In the genomic region with DNA sequence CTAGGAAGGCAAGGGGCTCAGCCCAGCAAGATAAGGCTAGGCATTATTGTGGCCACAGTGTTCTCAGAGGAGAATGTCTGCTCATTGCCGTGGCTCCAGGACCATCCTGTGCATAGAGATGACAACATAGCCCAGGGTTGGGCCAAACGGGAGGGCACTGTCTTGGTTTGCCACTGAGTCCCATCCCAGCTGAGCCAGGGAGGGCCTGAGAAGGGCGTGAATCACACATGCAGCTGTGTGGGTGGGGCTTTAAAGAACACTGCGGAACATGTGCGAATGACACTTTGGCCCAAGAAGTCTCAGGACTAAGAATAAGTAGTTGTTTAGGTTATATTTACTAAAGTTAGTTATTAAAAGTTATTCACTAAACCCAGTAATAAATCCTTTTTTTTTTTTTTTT, we compare ENCODE assay signal across 20 cellular contexts.
"Had no signal": no experiment of that assay in that cellular context is flagged by ENCODE, and none has a peak within 500 bp of the region (broad histone marks: within the 10 kb centered on the region; RNA-seq: fewer than 3 reads in every experiment).

No MANE protein-coding gene starts in this region.

- H3K9me3 ChIP-seq: breast epithelium, left lung, spleen, thoracic aorta, upper lobe of left lung had no signal

- H3K27me3 ChIP-seq: breast epithelium, foreskin keratinocyte, left lung, neural progenitor cell, spleen, upper lobe of left lung had no signal

- ATAC-seq: foreskin keratinocyte, left lung had no signal

- H3K4me3 ChIP-seq: breast epithelium, coronary artery, left lung, neural progenitor cell, spleen, thoracic aorta, upper lobe of left lung had no signal

- FAIRE-seq: kidney had no signal

- H3K4me1 ChIP-seq: breast epithelium, foreskin keratinocyte, left lung, neural progenitor cell, spleen had no signal

- H2AFZ ChIP-seq: neural progenitor cell had no signal

- H3K9ac ChIP-seq: neural progenitor cell had no signal

- H3K36me3 ChIP-seq: breast epithelium, thoracic aorta had no signal

- DNase-seq: activated CD8-positive, alpha-beta memory T cell treated with anti-CD3 and anti-CD28 coated beads for 24 hours; activated CD8-positive, alpha-beta memory T cell treated with anti-CD3 and anti-CD28 coated beads, Interleukin-2, amount 50 U/mL, for 4 hours; activated naive CD4-positive, alpha-beta T cell; activated naive CD8-positive, alpha-beta T cell treated with anti-CD3 and anti-CD28 coated beads for 36 hours; activated T-cell treated with anti-CD3 and anti-CD28 coated beads, Interleukin-2, amount 50 U/mL, for 24 hours; cerebellar nuclear complex; foreskin keratinocyte; kidney; left lung; retina; spleen; stimulated activated CD4-positive, alpha-beta T cell treated with anti-CD3 and anti-CD28 coated beads, Interleukin-4, amount 100 ng/mL, for 1 hour; stimulated activated naive CD4-positive, alpha-beta T cell treated with Interleukin-2 at 50 U/mL for 16 hours; T-helper 9 cell; upper lobe of left lung had no signal

- H3K27ac ChIP-seq: breast epithelium, coronary artery, epithelial cell of prostate, foreskin keratinocyte, left lung, neural progenitor cell, spleen, thoracic aorta, upper lobe of left lung had no signal

- H3K4me2 ChIP-seq: neural progenitor cell had no signal
